In genomic region chr1:193553562-193553961, GRCh38 we compare ENCODE assay signal across 30 cellular contexts.
"Had no signal": no experiment of that assay in that cellular context is flagged by ENCODE, and none has a peak within 500 bp of the region (broad histone marks: within the 10 kb centered on the region; RNA-seq: fewer than 3 reads in every experiment).

No MANE protein-coding gene starts in this region.

- H3K27me3 ChIP-seq: neutrophil, ovary, right lobe of liver, sigmoid colon, spleen, suprapubic skin, testis, tibial artery, transverse colon, upper lobe of right lung, uterus had no signal

- H2AFZ ChIP-seq: parathyroid adenoma had no signal

- H3K4me1 ChIP-seq: parathyroid adenoma, psoas muscle, testis, tibial artery, uterus had no signal

- H3K4me3 ChIP-seq: ovary, psoas muscle, right lobe of liver, sigmoid colon, smooth muscle cell, spleen, suprapubic skin, testis, tibial artery, transverse colon, upper lobe of right lung, uterus had no signal

- H3K27ac ChIP-seq: neutrophil, ovary, parathyroid adenoma, psoas muscle, right lobe of liver, sigmoid colon, spleen, suprapubic skin, testis, tibial artery, transverse colon, upper lobe of right lung, uterus had no signal

- H3K79me2 ChIP-seq: parathyroid adenoma had no signal

- DNase-seq: naive thymus-derived CD8-positive, alpha-beta T cell; nephron progenitor cell; nucleus accumbens; ovary; posterior cingulate gyrus; psoas muscle; right cardiac atrium; right lobe of liver; sigmoid colon; spleen; stimulated activated CD4-positive, alpha-beta T cell treated with anti-CD3 and anti-CD28 coated beads, Interleukin-12 subunit alpha, Interleukin-12 subunit beta, amount 100 ng/mL, for 4 hours; stimulated activated CD4-positive, alpha-beta T cell treated with anti-CD3 and anti-CD28 coated beads, Interleukin-1b, Interleukin-23, amount 100 ng/mL, for 48 hours; stimulated activated CD4-positive, alpha-beta T cell treated with anti-CD3 and anti-CD28 coated beads, Interleukin-4, amount 100 ng/mL, for 1 hour; stimulated activated CD4-positive, alpha-beta T cell treated with anti-CD3 and anti-CD28 coated beads, Interleukin-4, amount 100 ng/mL, for 4 hours; stimulated activated CD8-positive, alpha-beta memory T cell treated with anti-CD3 and anti-CD28 coated beads, Interleukin-4, amount 100 ng/mL, for 48 hours; stimulated activated naive CD4-positive, alpha-beta T cell; stimulated activated naive CD8-positive, alpha-beta T cell treated with anti-CD3 and anti-CD28 coated beads, Interleukin-15, amount 100 ng/mL, for 72 hours; stimulated activated naive CD8-positive, alpha-beta T cell treated with anti-CD3 and anti-CD28 coated beads, Interleukin-15, Interleukin-2, amounts not matched to agents 100 U/mL and 50 U/mL, for 24 hours; substantia nigra; testis; tibial artery; transverse colon; upper lobe of right lung; uterus had no signal

- H3K9me3 ChIP-seq: neutrophil, ovary, psoas muscle, right lobe of liver, sigmoid colon, suprapubic skin, testis, tibial artery, transverse colon, upper lobe of right lung, uterus had no signal

- H3K4me2 ChIP-seq: smooth muscle cell had no signal

- ATAC-seq: naive thymus-derived CD8-positive, alpha-beta T cell; natural killer cell treated with Interleukin-12 subunit alpha and Interleukin-12 subunit beta and Interleukin-15 and Interleukin-18, amount 100 ng/mL, for 72 hours; psoas muscle; right cardiac atrium; right lobe of liver; stimulated activated memory B cell treated with anti-CD40 and anti-IgM and Interleukin-4, amounts not matched to agents 10 μg/mL and 1 μg/mL and 100 μg/mL, for 72 hours; stimulated activated naive CD8-positive, alpha-beta T cell treated with anti-CD3 and anti-CD28 coated beads, Interleukin-15, amount 100 ng/mL, for 72 hours; stimulated activated naive CD8-positive, alpha-beta T cell treated with anti-CD3 and anti-CD28 coated beads, Interleukin-15, Interleukin-2, amounts not matched to agents 100 U/mL and 50 U/mL, for 24 hours; upper lobe of right lung had no signal

- H3K36me3 ChIP-seq: neutrophil, ovary, right lobe of liver, sigmoid colon, spleen, suprapubic skin, tibial artery, transverse colon, upper lobe of right lung, uterus had no signal
